1 cellular context compared by ENCODE assay signal in the genomic region with DNA sequence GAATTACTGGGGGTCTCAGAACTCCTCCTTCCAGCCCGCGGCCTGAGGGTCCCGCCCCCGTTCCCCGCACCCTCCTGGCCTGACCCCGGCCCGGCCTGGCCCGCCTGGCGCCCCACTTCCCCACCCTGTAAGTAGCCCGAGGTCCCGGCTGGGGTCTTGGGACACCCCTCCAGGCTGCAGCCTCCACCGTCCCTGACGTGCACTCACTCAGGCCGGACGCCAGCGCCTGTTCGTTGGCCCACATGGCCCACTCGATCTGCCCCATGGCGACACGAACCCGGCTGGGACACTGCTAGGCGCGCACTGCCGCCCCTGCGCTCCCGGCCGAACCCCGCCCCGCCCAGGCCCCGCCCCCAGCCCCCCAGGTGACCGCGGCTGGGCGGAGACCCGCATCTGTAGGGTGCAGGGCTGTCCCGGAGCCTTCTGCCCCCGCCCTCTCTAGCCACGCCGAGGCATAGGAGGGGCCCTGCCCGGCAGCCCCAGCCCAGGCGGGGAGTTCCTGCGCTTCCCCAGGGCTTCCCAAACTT.
TF ChIP-seq lines count a peak whose summit lies in the region.

A gene (minus strand): TSS at position 305 of the 527 bp plus-strand sequence. CDS start 40 bp downstream, at position 265.

TF ChIP-seq in HepG2, 621 proteins besides CTCF, POLR2A, EP300 and RAD21 (continued from another document and continues in another):
- 0 out of 2 replicates have a peak, but pooled peaks have one; percentile 47 for TF ChIP-seq HOXA7 (CRISPR knock-in tag; IDR thresholded peaks at IDR 0.05)
- TF ChIP-seq, protein P1, sequence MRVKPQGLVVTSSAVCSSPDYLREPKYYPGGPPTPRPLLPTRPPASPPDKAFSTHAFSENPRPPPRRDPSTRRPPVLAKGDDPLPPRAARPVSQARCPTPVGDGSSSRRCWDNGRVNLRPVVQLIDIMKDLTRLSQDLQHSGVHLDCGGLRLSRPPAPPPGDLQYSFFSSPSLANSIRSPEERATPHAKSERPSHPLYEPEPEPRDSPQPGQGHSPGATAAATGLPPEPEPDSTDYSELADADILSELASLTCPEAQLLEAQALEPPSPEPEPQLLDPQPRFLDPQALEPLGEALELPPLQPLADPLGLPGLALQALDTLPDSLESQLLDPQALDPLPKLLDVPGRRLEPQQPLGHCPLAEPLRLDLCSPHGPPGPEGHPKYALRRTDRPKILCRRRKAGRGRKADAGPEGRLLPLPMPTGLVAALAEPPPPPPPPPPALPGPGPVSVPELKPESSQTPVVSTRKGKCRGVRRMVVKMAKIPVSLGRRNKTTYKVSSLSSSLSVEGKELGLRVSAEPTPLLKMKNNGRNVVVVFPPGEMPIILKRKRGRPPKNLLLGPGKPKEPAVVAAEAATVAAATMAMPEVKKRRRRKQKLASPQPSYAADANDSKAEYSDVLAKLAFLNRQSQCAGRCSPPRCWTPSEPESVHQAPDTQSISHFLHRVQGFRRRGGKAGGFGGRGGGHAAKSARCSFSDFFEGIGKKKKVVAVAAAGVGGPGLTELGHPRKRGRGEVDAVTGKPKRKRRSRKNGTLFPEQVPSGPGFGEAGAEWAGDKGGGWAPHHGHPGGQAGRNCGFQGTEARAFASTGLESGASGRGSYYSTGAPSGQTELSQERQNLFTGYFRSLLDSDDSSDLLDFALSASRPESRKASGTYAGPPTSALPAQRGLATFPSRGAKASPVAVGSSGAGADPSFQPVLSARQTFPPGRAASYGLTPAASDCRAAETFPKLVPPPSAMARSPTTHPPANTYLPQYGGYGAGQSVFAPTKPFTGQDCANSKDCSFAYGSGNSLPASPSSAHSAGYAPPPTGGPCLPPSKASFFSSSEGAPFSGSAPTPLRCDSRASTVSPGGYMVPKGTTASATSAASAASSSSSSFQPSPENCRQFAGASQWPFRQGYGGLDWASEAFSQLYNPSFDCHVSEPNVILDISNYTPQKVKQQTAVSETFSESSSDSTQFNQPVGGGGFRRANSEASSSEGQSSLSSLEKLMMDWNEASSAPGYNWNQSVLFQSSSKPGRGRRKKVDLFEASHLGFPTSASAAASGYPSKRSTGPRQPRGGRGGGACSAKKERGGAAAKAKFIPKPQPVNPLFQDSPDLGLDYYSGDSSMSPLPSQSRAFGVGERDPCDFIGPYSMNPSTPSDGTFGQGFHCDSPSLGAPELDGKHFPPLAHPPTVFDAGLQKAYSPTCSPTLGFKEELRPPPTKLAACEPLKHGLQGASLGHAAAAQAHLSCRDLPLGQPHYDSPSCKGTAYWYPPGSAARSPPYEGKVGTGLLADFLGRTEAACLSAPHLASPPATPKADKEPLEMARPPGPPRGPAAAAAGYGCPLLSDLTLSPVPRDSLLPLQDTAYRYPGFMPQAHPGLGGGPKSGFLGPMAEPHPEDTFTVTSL (CRISPR knock-in tag; IDR thresholded peaks at IDR 0.05; ENCODE audit: borderline replicate concordance) = no peak
- no peak for TF ChIP-seq HNRNPH1 (optimal IDR thresholded peaks at IDR 0.05; ENCODE audit: low read depth, low read length)
- TF ChIP-seq, protein P2, sequence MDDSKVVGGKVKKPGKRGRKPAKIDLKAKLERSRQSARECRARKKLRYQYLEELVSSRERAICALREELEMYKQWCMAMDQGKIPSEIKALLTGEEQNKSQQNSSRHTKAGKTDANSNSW (CRISPR knock-in tag; IDR thresholded peaks at IDR 0.05; ENCODE audit: borderline replicate concordance) = no peak; the same call in 1 of the 2 replicates
- TF ChIP-seq ZNF121 (CRISPR knock-in tag; IDR thresholded peaks at IDR 0.05) = no peak
- no peak; the same call in 1 of the 2 replicates for TF ChIP-seq ZNF350 (CRISPR knock-in tag; IDR thresholded peaks at IDR 0.05; ENCODE audit: borderline replicate concordance, low read depth)
- no peak for TF ChIP-seq ZEB1 (IDR thresholded peaks at IDR 0.05; ENCODE audit: insufficient replicate concordance, low read depth)
- TF ChIP-seq, protein P3, sequence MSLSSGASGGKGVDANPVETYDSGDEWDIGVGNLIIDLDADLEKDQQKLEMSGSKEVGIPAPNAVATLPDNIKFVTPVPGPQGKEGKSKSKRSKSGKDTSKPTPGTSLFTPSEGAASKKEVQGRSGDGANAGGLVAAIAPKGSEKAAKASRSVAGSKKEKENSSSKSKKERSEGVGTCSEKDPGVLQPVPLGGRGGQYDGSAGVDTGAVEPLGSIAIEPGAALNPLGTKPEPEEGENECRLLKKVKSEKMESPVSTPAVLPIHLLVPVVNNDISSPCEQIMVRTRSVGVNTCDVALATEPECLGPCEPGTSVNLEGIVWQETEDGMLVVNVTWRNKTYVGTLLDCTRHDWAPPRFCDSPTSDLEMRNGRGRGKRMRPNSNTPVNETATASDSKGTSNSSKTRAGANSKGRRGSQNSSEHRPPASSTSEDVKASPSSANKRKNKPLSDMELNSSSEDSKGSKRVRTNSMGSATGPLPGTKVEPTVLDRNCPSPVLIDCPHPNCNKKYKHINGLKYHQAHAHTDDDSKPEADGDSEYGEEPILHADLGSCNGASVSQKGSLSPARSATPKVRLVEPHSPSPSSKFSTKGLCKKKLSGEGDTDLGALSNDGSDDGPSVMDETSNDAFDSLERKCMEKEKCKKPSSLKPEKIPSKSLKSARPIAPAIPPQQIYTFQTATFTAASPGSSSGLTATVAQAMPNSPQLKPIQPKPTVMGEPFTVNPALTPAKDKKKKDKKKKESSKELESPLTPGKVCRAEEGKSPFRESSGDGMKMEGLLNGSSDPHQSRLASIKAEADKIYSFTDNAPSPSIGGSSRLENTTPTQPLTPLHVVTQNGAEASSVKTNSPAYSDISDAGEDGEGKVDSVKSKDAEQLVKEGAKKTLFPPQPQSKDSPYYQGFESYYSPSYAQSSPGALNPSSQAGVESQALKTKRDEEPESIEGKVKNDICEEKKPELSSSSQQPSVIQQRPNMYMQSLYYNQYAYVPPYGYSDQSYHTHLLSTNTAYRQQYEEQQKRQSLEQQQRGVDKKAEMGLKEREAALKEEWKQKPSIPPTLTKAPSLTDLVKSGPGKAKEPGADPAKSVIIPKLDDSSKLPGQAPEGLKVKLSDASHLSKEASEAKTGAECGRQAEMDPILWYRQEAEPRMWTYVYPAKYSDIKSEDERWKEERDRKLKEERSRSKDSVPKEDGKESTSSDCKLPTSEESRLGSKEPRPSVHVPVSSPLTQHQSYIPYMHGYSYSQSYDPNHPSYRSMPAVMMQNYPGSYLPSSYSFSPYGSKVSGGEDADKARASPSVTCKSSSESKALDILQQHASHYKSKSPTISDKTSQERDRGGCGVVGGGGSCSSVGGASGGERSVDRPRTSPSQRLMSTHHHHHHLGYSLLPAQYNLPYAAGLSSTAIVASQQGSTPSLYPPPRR (CRISPR knock-in tag; IDR thresholded peaks at IDR 0.05; ENCODE audit: borderline replicate concordance) = no peak; the same call in 1 of the 2 replicates
- TF ChIP-seq, protein P4, sequence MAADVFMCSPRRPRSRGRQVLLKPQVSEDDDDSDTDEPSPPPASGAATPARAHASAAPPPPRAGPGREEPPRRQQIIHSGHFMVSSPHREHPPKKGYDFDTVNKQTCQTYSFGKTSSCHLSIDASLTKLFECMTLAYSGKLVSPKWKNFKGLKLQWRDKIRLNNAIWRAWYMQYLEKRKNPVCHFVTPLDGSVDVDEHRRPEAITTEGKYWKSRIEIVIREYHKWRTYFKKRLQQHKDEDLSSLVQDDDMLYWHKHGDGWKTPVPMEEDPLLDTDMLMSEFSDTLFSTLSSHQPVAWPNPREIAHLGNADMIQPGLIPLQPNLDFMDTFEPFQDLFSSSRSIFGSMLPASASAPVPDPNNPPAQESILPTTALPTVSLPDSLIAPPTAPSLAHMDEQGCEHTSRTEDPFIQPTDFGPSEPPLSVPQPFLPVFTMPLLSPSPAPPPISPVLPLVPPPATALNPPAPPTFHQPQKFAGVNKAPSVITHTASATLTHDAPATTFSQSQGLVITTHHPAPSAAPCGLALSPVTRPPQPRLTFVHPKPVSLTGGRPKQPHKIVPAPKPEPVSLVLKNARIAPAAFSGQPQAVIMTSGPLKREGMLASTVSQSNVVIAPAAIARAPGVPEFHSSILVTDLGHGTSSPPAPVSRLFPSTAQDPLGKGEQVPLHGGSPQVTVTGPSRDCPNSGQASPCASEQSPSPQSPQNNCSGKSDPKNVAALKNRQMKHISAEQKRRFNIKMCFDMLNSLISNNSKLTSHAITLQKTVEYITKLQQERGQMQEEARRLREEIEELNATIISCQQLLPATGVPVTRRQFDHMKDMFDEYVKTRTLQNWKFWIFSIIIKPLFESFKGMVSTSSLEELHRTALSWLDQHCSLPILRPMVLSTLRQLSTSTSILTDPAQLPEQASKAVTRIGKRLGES (CRISPR knock-in tag; IDR thresholded peaks at IDR 0.05; ENCODE audit: borderline replicate concordance) = no peak
- TF ChIP-seq KMT2B (CRISPR knock-in tag; IDR thresholded peaks at IDR 0.05) = 0 out of 2 replicates have a peak, but pooled peaks have one; percentile 1
- TF ChIP-seq THYN1 (CRISPR knock-in tag; IDR thresholded peaks at IDR 0.05; ENCODE audit: borderline replicate concordance, low read depth) = no peak
- no peak for TF ChIP-seq ZNF253 (CRISPR knock-in tag; IDR thresholded peaks at IDR 0.05; ENCODE audit: borderline replicate concordance)
- TF ChIP-seq KMT2A (CRISPR knock-in tag; IDR thresholded peaks at IDR 0.05) = peak; percentile 37
- no peak for TF ChIP-seq ZNF335 (CRISPR knock-in tag; IDR thresholded peaks at IDR 0.05)
- peak; percentile 78 for TF ChIP-seq ZNF451 (CRISPR knock-in tag; IDR thresholded peaks at IDR 0.05)
- TF ChIP-seq ZNF660 (CRISPR knock-in tag; IDR thresholded peaks at IDR 0.05; ENCODE audit: borderline replicate concordance, low read depth) = no peak
- TF ChIP-seq NBN (conservative IDR thresholded peaks at IDR 0.05) = no peak
- no peak for TF ChIP-seq ZNF720 (CRISPR knock-in tag; IDR thresholded peaks at IDR 0.05)
- TF ChIP-seq, protein P5, sequence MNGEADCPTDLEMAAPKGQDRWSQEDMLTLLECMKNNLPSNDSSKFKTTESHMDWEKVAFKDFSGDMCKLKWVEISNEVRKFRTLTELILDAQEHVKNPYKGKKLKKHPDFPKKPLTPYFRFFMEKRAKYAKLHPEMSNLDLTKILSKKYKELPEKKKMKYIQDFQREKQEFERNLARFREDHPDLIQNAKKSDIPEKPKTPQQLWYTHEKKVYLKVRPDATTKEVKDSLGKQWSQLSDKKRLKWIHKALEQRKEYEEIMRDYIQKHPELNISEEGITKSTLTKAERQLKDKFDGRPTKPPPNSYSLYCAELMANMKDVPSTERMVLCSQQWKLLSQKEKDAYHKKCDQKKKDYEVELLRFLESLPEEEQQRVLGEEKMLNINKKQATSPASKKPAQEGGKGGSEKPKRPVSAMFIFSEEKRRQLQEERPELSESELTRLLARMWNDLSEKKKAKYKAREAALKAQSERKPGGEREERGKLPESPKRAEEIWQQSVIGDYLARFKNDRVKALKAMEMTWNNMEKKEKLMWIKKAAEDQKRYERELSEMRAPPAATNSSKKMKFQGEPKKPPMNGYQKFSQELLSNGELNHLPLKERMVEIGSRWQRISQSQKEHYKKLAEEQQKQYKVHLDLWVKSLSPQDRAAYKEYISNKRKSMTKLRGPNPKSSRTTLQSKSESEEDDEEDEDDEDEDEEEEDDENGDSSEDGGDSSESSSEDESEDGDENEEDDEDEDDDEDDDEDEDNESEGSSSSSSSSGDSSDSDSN (CRISPR knock-in tag; IDR thresholded peaks at IDR 0.05) = 0 out of 2 replicates have a peak, but pooled peaks have one; percentile 39
- TF ChIP-seq FOXP1 (IDR thresholded peaks at IDR 0.05) = no peak
- TF ChIP-seq FOXP1 (CRISPR knock-in tag; IDR thresholded peaks at IDR 0.05) = no peak
- TF ChIP-seq, protein P6, sequence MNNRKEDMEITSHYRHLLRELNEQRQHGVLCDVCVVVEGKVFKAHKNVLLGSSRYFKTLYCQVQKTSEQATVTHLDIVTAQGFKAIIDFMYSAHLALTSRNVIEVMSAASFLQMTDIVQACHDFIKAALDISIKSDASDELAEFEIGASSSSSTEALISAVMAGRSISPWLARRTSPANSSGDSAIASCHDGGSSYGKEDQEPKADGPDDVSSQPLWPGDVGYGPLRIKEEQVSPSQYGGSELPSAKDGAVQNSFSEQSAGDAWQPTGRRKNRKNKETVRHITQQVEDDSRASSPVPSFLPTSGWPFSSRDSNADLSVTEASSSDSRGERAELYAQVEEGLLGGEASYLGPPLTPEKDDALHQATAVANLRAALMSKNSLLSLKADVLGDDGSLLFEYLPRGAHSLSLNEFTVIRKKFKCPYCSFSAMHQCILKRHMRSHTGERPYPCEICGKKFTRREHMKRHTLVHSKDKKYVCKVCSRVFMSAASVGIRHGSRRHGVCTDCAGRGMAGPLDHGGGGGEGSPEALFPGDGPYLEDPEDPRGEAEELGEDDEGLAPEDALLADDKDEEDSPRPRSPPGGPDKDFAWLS (CRISPR knock-in tag; IDR thresholded peaks at IDR 0.05; ENCODE audit: borderline replicate concordance) = no peak
- no peak for TF ChIP-seq ZNF441 (CRISPR knock-in tag; IDR thresholded peaks at IDR 0.05; ENCODE audit: borderline replicate concordance)
- TF ChIP-seq HDAC6 (IDR thresholded peaks at IDR 0.05; ENCODE audit: low read depth, low read length) = no peak
- TF ChIP-seq SIX1 (CRISPR knock-in tag; IDR thresholded peaks at IDR 0.05; ENCODE audit: borderline replicate concordance) = no peak
- peak; percentile 17; the same call in 1 of the 2 replicates for TF ChIP-seq ZBTB7A (CRISPR knock-in tag; IDR thresholded peaks at IDR 0.05)
- TF ChIP-seq, protein P7, sequence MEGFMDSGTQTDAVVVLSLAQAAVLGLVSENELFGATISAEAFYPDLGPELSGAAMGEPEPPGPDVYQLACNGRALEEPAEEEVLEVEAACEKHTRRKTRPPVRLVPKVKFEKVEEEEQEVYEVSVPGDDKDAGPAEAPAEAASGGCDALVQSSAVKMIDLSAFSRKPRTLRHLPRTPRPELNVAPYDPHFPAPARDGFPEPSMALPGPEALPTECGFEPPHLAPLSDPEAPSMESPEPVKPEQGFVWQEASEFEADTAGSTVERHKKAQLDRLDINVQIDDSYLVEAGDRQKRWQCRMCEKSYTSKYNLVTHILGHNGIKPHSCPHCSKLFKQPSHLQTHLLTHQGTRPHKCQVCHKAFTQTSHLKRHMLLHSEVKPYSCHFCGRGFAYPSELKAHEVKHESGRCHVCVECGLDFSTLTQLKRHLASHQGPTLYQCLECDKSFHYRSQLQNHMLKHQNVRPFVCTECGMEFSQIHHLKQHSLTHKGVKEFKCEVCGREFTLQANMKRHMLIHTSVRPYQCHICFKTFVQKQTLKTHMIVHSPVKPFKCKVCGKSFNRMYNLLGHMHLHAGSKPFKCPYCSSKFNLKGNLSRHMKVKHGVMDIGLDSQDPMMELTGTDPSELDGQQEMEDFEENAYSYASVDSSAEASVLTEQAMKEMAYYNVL (CRISPR knock-in tag; IDR thresholded peaks at IDR 0.05; ENCODE audit: borderline replicate concordance) = no peak
- no peak; the same call in 1 of the 2 replicates for TF ChIP-seq IRF2 (CRISPR knock-in tag; IDR thresholded peaks at IDR 0.05)
- TF ChIP-seq HNRNPUL1 (IDR thresholded peaks at IDR 0.05; ENCODE audit: low read depth, low read length) = no peak
- TF ChIP-seq, protein P8, sequence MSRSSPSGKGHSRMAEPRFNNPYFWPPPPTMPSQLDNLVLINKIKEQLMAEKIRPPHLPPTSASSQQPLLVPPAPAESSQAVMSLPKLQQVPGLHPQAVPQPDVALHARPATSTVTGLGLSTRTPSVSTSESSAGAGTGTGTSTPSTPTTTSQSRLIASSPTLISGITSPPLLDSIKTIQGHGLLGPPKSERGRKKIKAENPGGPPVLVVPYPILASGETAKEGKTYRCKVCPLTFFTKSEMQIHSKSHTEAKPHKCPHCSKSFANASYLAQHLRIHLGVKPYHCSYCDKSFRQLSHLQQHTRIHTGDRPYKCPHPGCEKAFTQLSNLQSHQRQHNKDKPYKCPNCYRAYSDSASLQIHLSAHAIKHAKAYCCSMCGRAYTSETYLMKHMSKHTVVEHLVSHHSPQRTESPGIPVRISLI (CRISPR knock-in tag; IDR thresholded peaks at IDR 0.05; ENCODE audit: borderline replicate concordance) = 0 out of 2 replicates have a peak, but pooled peaks have one; percentile 6
- no peak for TF ChIP-seq ZNF737 (CRISPR knock-in tag; IDR thresholded peaks at IDR 0.05; ENCODE audit: borderline replicate concordance)
- TF ChIP-seq NFKBIZ (CRISPR knock-in tag; IDR thresholded peaks at IDR 0.05) = no peak
- no peak for TF ChIP-seq ZMYM2 (CRISPR knock-in tag; IDR thresholded peaks at IDR 0.05)
- no peak for TF ChIP-seq FOXA3 (CRISPR knock-in tag; IDR thresholded peaks at IDR 0.05)
- TF ChIP-seq ZNF10 (CRISPR knock-in tag; IDR thresholded peaks at IDR 0.05; ENCODE audit: borderline replicate concordance, low read depth) = no peak
- TF ChIP-seq GFI1 (CRISPR knock-in tag; IDR thresholded peaks at IDR 0.05; ENCODE audit: borderline replicate concordance) = no peak
